Comparison of ENCODE assay signal across 9 cellular contexts in the genomic region with DNA sequence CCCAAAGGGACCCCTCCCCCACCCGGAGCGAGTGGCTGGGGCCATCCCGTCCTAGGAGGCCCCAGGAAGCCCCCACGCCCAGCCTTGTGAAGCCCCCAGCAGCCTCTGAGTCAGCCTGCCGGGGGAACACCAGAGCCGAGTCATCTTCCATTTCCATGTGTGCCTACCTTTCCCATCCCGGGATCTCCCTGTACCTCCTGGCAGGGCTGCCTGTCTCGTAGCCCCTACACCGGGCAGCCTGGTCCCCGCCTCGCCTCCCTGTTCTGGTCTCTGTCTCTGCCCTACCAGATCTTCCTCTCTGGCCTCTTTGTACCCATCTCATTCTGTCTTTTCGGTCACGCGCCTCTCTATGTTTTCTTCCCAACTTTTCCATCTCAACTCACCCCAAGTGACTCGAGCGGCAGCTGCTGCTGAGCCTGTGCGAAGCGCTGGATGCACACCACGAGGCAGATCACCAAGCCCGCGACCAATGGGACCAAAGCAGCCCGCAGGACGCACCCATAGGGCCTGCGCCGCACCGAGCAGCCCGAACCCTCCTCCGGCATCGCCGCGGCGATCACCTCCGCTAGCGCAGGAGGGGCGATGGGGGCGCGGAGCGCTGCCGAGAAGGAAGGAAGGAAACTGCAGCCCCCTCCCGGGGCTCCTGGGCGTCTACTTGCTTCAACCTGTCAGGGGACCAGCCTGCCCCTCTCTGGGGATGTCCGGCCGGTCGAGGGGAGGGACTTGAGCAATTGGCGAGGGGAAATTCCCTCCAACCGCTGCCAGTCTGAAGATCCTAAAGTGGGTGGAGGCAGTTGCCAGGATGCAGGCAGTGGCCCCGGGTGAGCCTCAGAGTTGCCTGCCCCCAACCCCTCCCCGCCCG. TPM values are rescaled to one million over a fixed set of nuclear protein-coding genes. Genes with fewer than 3 reads are reported as not detected.
DNase-seq lines count a peak whose midpoint lies in the region; ATAC-seq and TF ChIP-seq lines count a peak whose summit lies in the region.
"Had no signal": no experiment of that assay in that cellular context is flagged by ENCODE, and none has a peak within 500 bp of the region (broad histone marks: within the 10 kb centered on the region; RNA-seq: fewer than 3 reads in every experiment).

A gene with protein sequence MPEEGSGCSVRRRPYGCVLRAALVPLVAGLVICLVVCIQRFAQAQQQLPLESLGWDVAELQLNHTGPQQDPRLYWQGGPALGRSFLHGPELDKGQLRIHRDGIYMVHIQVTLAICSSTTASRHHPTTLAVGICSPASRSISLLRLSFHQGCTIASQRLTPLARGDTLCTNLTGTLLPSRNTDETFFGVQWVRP (minus strand): TSS at position 693 of the 862 bp plus-strand sequence. CDS start 148 bp downstream, at position 545.

- H3K36me3 ChIP-seq in IMR-90 (ENCODE audit: control insufficient read depth, insufficient read depth, low read length): no peaks in the 10 kb centered on the region
- H3K36me3 ChIP-seq: pancreas had no signal

- H3K4me1 Mint-ChIP-seq in activated CD8-positive, alpha-beta T cell treated with anti-CD3 and anti-CD28 coated beads, Interleukin-2, amount 10 ng/mL, durations not matched to agents 7 days and 5 days (ENCODE audit: low read depth): peaks cover 67% of the 10 kb centered on the region

- 0% methylated on average over 11 of the region's 49 CpGs; no CpG with 5 or more reads in 1 of the 2 experiments for WGBS in IMR-90 (ENCODE audit: extremely low coverage in 2 of 2, insufficient read length in 1 of 2), 2 experiments

- no peaks in the 10 kb centered on the region for H3K4me1 ChIP-seq in IMR-90 (ENCODE audit: control insufficient read depth, insufficient read depth, low read length)
- H3K4me1 ChIP-seq: pancreas had no signal

- H3K4me3 ChIP-seq in IMR-90 (ENCODE audit: insufficient read depth, low read depth, low read length) (no peak within 1 kb of the TSS), fibroblast of the aortic adventitia (ENCODE audit: low read depth, low read length) (peak within 1 kb of the TSS; percentile 41)
- H3K4me3 ChIP-seq: pancreas had no signal

- H2BK120ac ChIP-seq in IMR-90 (ENCODE audit: low read depth, low read length): no peak within 1 kb of the TSS

- intact Hi-C loops in IMR-90 (cut with micrococcal nuclease): no loop called here

- H3K9ac ChIP-seq in IMR-90 (ENCODE audit: low read depth, low read length): no peak within 1 kb of the TSS

- H3K79me1 ChIP-seq in IMR-90 (ENCODE audit: low read depth in 1 of 2, low read length in 2 of 2): no peaks in the 10 kb centered on the region

- peak within 1 kb of the TSS; percentile 43 for H2AFZ ChIP-seq in IMR-90 (replicated peaks; ENCODE audit: low read length, poor library complexity)

- no peak within 1 kb of the TSS for H3K4ac ChIP-seq in IMR-90 (ENCODE audit: low read depth, low read length)

- no peak within 1 kb of the TSS for H3K14ac ChIP-seq in IMR-90 (replicated peaks; ENCODE audit: low read depth, low read length)

- H2AK9ac ChIP-seq in IMR-90 (replicated peaks; ENCODE audit: low read depth, low read length, poor library complexity): no peak within 1 kb of the TSS

- CTCF ChIA-PET in IMR-90 (lab: Yijun Ruan, JAX): no interaction called here
- CTCF ChIA-PET in activated CD8-positive, alpha-beta T cell treated with anti-CD3 and anti-CD28 coated beads, Interleukin-2, amount 10 ng/mL, durations not matched to agents 7 days and 5 days (lab: Charles Lee): interaction anchor here (1.1 kb wide), 1 partner anchor 40 kb away, joined by 3 read pairs; no protein-coding TSS in a partner anchor

- H3K23ac ChIP-seq in IMR-90 (ENCODE audit: low read depth, low read length): no peak within 1 kb of the TSS

- H3K9me1 ChIP-seq in IMR-90 (ENCODE audit: insufficient read depth, low read length): no peaks in the 10 kb centered on the region

- peaks cover 28% of the 10 kb centered on the region for H3K27me3 Mint-ChIP-seq in activated CD8-positive, alpha-beta T cell treated with anti-CD3 and anti-CD28 coated beads, Interleukin-2, amount 10 ng/mL, durations not matched to agents 7 days and 5 days (ENCODE audit: low read depth)

- no peak within 1 kb of the TSS for H3K27ac ChIP-seq in IMR-90 (ENCODE audit: insufficient read depth, low read length)
- H3K27ac ChIP-seq: pancreas had no signal

- H3K4me2 ChIP-seq in IMR-90 (ENCODE audit: low read depth, low read length): no peak within 1 kb of the TSS

- no peak within 1 kb of the TSS for H4K91ac ChIP-seq in IMR-90 (ENCODE audit: insufficient read depth, low read depth, low read length)

- no peaks in the 10 kb centered on the region for H4K20me1 ChIP-seq in IMR-90 (ENCODE audit: insufficient read depth, low read length)

- H2BK5ac ChIP-seq in IMR-90 (ENCODE audit: low read depth, low read length, poor library complexity, severe bottlenecking): no peak within 1 kb of the TSS

- no peak within 1 kb of the TSS for H4K8ac ChIP-seq in IMR-90 (ENCODE audit: low read depth in 2 of 2, low read length in 2 of 2)

- no peaks in the 10 kb centered on the region for H3K9me3 Mint-ChIP-seq in activated CD8-positive, alpha-beta T cell treated with anti-CD3 and anti-CD28 coated beads, Interleukin-2, amount 10 ng/mL, durations not matched to agents 7 days and 5 days (ENCODE audit: insufficient read depth)

- peak; percentile 49 for ATAC-seq in GM21390 (IDR thresholded peaks at IDR 0.05; ENCODE audit: unreplicated experiment)
- ATAC-seq in IMR-90 (ENCODE audit: low read depth): no peak; the same call in 1 of the 2 replicates
- ATAC-seq in activated CD8-positive, alpha-beta T cell treated with anti-CD3 and anti-CD28 coated beads, Interleukin-2, amount 10 ng/mL, durations not matched to agents 7 days and 5 days: peak; percentile 87

- H3K9me3 ChIP-seq in IMR-90 (ENCODE audit: control insufficient read depth, insufficient read depth, low read length): no peaks in the 10 kb centered on the region
- H3K9me3 ChIP-seq: pancreas had no signal

- H2BK15ac ChIP-seq in IMR-90 (ENCODE audit: low read depth, low read length): no peak within 1 kb of the TSS

- TF ChIP-seq CTCF in IMR-90 (conservative IDR thresholded peaks at IDR 0.05; ENCODE audit: low read depth, low read length) (no peak), fibroblast of the aortic adventitia (IDR thresholded peaks at IDR 0.05; ENCODE audit: insufficient read depth, low read length) (no peak)

- H4K5ac ChIP-seq in IMR-90 (ENCODE audit: low read depth, low read length): no peak within 1 kb of the TSS

- BruUV-seq in IMR-90 (replicated peaks; lab: Mats Ljungman, UMichigan): no TSS peak

- dilution Hi-C loops in IMR-90 (cut with HindIII; ENCODE audit: low sequenced_read_pairs, unreplicated experiment): no loop called here

- TF ChIP-seq POLR2A in IMR-90 (IDR thresholded peaks at IDR 0.05; ENCODE audit: low read depth, low read length): no peak

- POLR2A ChIA-PET in IMR-90 (lab: Charles Lee; ENCODE audit: unreplicated experiment): no interaction called here
- POLR2A ChIA-PET in activated CD8-positive, alpha-beta T cell treated with anti-CD3 and anti-CD28 coated beads, Interleukin-2, amount 10 ng/mL, durations not matched to agents 7 days and 5 days (lab: Charles Lee): interaction anchor here (1.0 kb wide), 1 partner anchor 13 kb away, joined by 6 read pairs; no protein-coding TSS in a partner anchor

- peak within 1 kb of the TSS; percentile 87 for H3K4me3 Mint-ChIP-seq in activated CD8-positive, alpha-beta T cell treated with anti-CD3 and anti-CD28 coated beads, Interleukin-2, amount 10 ng/mL, durations not matched to agents 7 days and 5 days

- in situ Hi-C loops in Caki2 (cut with HindIII; ENCODE audit: low pct_unique_long_range_greater_than_20kb, low sequenced_read_pairs) (no loop called here), IMR-90 (cut with MboI; ENCODE audit: low sequenced_read_pairs) (no loop called here)

- peak within 1 kb of the TSS; percentile 63 for H3K27ac Mint-ChIP-seq in activated CD8-positive, alpha-beta T cell treated with anti-CD3 and anti-CD28 coated beads, Interleukin-2, amount 10 ng/mL, durations not matched to agents 7 days and 5 days

- no peak for TF ChIP-seq RAD21 in IMR-90 (IDR thresholded peaks at IDR 0.05; ENCODE audit: low read length)

- peaks cover 15% of the 10 kb centered on the region for H3K36me3 Mint-ChIP-seq in activated CD8-positive, alpha-beta T cell treated with anti-CD3 and anti-CD28 coated beads, Interleukin-2, amount 10 ng/mL, durations not matched to agents 7 days and 5 days (ENCODE audit: low read depth)

- H3K27me3 ChIP-seq in IMR-90 (ENCODE audit: control insufficient read depth, insufficient read depth, low read length): peaks cover 23% of the 10 kb centered on the region

- H3K56ac ChIP-seq in IMR-90 (ENCODE audit: extremely low read depth, insufficient read depth, low read length): no peak within 1 kb of the TSS

- H2AK5ac ChIP-seq in IMR-90 (ENCODE audit: low read depth, low read length): no peak within 1 kb of the TSS

- no peak within 1 kb of the TSS for H2BK20ac ChIP-seq in IMR-90 (ENCODE audit: low read depth, low read length)

- no peak within 1 kb of the TSS for H3K18ac ChIP-seq in IMR-90 (ENCODE audit: low read depth, low read length)

- peak; percentile 82 for DNase-seq in Caki2 (ENCODE audit: low read depth)
- DNase-seq in IMR-90: no peak
- DNase-seq in activated CD8-positive, alpha-beta T cell treated with anti-CD3 and anti-CD28 coated beads, Interleukin-2, amount 10 ng/mL, durations not matched to agents 7 days and 5 days: peak; percentile 74
- no peak for DNase-seq in fibroblast of the aortic adventitia (ENCODE audit: low read depth)
- DNase-seq in stimulated activated CD4-positive, alpha-beta T cell treated with anti-CD3 and anti-CD28 coated beads, Interleukin-15, amount 100 ng/mL, for 24 hours: peak; percentile 72
- no peak for DNase-seq in SHP77 treated with DMSO at 0.1 percent for 48 hours (lab: John Stamatoyannopoulos, UW)
- no peak for DNase-seq in NCI-H1105 (lab: John Stamatoyannopoulos, UW)
- DNase-seq: pancreas had no signal

TF ChIP-seq in IMR-90, 13 proteins besides CTCF, POLR2A, EP300 and RAD21 (continues in another document):
- TF ChIP-seq, protein P1, sequence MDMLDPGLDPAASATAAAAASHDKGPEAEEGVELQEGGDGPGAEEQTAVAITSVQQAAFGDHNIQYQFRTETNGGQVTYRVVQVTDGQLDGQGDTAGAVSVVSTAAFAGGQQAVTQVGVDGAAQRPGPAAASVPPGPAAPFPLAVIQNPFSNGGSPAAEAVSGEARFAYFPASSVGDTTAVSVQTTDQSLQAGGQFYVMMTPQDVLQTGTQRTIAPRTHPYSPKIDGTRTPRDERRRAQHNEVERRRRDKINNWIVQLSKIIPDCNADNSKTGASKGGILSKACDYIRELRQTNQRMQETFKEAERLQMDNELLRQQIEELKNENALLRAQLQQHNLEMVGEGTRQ (IDR thresholded peaks at IDR 0.05; ENCODE audit: low read depth, low read length): no peak

RNA-seq across cellular contexts. Expression of the gene that starts here (rescaled TPM):
- 274 and 291 TPM in 2 replicates for total RNA-seq in Caki2 (2014; rRNA removed; shearing (Covaris generic); ENCODE audit: low replicate concordance)
- total RNA-seq in IMR-90 (2012; rRNA removed): not detected in 2 replicates
- polyA plus RNA-seq in IMR-90 (2012; rRNA removed): not detected in 2 replicates
- polyA plus RNA-seq in IMR-90 (2012; cell fraction: cytosol; rRNA removed): not detected in 2 replicates
- not detected in 2 replicates for polyA plus RNA-seq in IMR-90 (2012; cell fraction: nucleus; rRNA removed; ENCODE audit: low replicate concordance)
- total RNA-seq in activated CD8-positive, alpha-beta T cell treated with anti-CD3 and anti-CD28 coated beads, Interleukin-2, amount 10 ng/mL, durations not matched to agents 7 days and 5 days: 10 to 100 TPM; 16.9 to 17.3 TPM
- 0.09 TPM in 1 of 2 replicates, not detected in the other for total RNA-seq in fibroblast of the aortic adventitia (ENCODE audit: low replicate concordance)
- polyA plus RNA-seq: pancreas had no signal

Comparison
In these comparisons a context has a peak if more than half of its experiments do, and no peak if none do; other contexts are left out.
1. RNA of the gene that starts here (total RNA-seq): 274 to 291 TPM in Caki2 and 16.9 to 17.3 TPM in activated CD8-positive, alpha-beta T cell treated with anti-CD3 and anti-CD28 coated beads, Interleukin-2, amount 10 ng/mL, durations not matched to agents 7 days and 5 days; 0.09 TPM in fibroblast of the aortic adventitia and not detected in IMR-90; every median in the first group is over 10 times any median in the second.
2. RNA of the gene that starts here (total RNA-seq): 274 to 291 TPM in Caki2; 16.9 to 17.3 TPM in activated CD8-positive, alpha-beta T cell treated with anti-CD3 and anti-CD28 coated beads, Interleukin-2, amount 10 ng/mL, durations not matched to agents 7 days and 5 days; every median in the first group is over 10 times any median in the second.
3. DNase-seq: peak in Caki2 (single experiment), activated CD8-positive, alpha-beta T cell treated with anti-CD3 and anti-CD28 coated beads, Interleukin-2, amount 10 ng/mL, durations not matched to agents 7 days and 5 days (single experiment) and stimulated activated CD4-positive, alpha-beta T cell treated with anti-CD3 and anti-CD28 coated beads, Interleukin-15, amount 100 ng/mL, for 24 hours (single experiment); none in IMR-90 (single experiment), fibroblast of the aortic adventitia (single experiment), SHP77 treated with DMSO at 0.1 percent for 48 hours (single experiment) and NCI-H1105 (single experiment).